1 cellular context compared by ENCODE assay signal in genomic region chr1:48916121-48917069, GRCh38.
TF ChIP-seq lines count a peak whose summit lies in the region.

No MANE protein-coding gene starts in this region.

TF ChIP-seq in GM23338, 12 proteins besides CTCF, POLR2A, EP300 and RAD21 (continued from another document):
- TF ChIP-seq REST (IDR thresholded peaks at IDR 0.05; ENCODE audit: unreplicated experiment) (no peak), JUNB (IDR thresholded peaks at IDR 0.05; ENCODE audit: unreplicated experiment) (no peak), POLR2AphosphoS5 (IDR thresholded peaks at IDR 0.05; ENCODE audit: low read depth) (no peak), NANOG (IDR thresholded peaks at IDR 0.05; ENCODE audit: borderline replicate concordance) (no peak), CREB1 (CRISPR knock-in tag; IDR thresholded peaks at IDR 0.05; ENCODE audit: low read depth) (no peak)
